11 cellular contexts compared by ENCODE assay signal in the genomic region with DNA sequence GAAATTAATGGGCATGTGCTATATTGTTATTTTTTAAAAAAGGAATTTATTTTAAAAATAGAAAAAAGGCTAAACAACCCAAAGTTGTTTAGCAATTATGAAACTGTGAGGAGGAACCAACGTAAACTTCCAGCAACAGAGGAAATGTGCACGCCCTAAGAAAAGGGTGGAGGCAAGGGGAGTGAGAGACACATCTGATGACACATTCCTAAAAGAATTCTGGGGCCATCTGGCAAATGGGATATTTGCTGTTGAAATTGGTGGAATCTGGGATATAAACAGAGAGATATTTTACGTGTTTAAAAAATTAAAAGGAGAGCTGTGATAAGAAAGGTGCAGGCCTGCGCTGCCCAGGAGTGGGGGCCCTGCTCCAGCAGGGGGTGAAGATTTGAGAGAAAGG. TPM values are rescaled to one million over a fixed set of nuclear protein-coding genes. Genes with fewer than 3 reads are reported as not detected.
DNase-seq lines count a peak whose midpoint lies in the region; ATAC-seq, FAIRE-seq and TF ChIP-seq lines count a peak whose summit lies in the region.
"Had no signal": no experiment of that assay in that cellular context is flagged by ENCODE, and none has a peak within 500 bp of the region (broad histone marks: within the 10 kb centered on the region; RNA-seq: fewer than 3 reads in every experiment).

No MANE protein-coding gene starts in this region.

- H3K79me1 ChIP-seq in mesendoderm (ENCODE audit: low read length) = no peaks in the 10 kb centered on the region

- no peak for TF ChIP-seq EP300 in A549 (IDR thresholded peaks at IDR 0.05)

- FAIRE-seq in A549 (lab: Jason Lieb, UNC) = no peak

- H3K18ac ChIP-seq in mesendoderm (ENCODE audit: low read length) = no peak overlapping the region

- H3K4me1 ChIP-seq in A549 (peaks cover 27% of the 10 kb centered on the region), mesendoderm (ENCODE audit: control insufficient read depth, low read depth, low read length) (no peaks in the 10 kb centered on the region)
- H3K4me1 ChIP-seq: BE2C had no signal

- 26% methylated on average over 4 of the region's 4 CpGs for WGBS in A549 (ENCODE audit: missing lambda C conversion rate)
- no CpG with 5 or more reads among the region's 4 CpGs for WGBS in mesendoderm (ENCODE audit: extremely low coverage, insufficient coverage, low lambda C conversion rate)

- no peak overlapping the region for H2BK120ac ChIP-seq in mesendoderm (ENCODE audit: low read depth, low read length)

- no peak overlapping the region for H3K56ac ChIP-seq in mesendoderm (ENCODE audit: low read length)

- H3K27me3 Mint-ChIP-seq in glutamatergic neuron (ENCODE audit: unreplicated experiment) = peaks cover 2% of the 10 kb centered on the region
- H3K27me3 Mint-ChIP-seq: type B pancreatic cell had no signal

- H3K4ac ChIP-seq in mesendoderm (ENCODE audit: low read depth, low read length) = no peak overlapping the region

- H2AK5ac ChIP-seq in mesendoderm (ENCODE audit: low read length) = no peak overlapping the region

- no peak overlapping the region for H3K23ac ChIP-seq in mesendoderm (ENCODE audit: low read length)

- no peaks in the 10 kb centered on the region for H3K9me3 ChIP-seq in A549
- H3K9me3 ChIP-seq: BE2C had no signal

- no peak overlapping the region for H3K9ac ChIP-seq in mesendoderm (ENCODE audit: low read length)

- no peak overlapping the region for H4K5ac ChIP-seq in mesendoderm (ENCODE audit: low read length)

- H3K36me3 ChIP-seq in mesendoderm (ENCODE audit: control insufficient read depth, insufficient read depth, low read length) = peaks cover 9% of the 10 kb centered on the region

- no peak for TF ChIP-seq POLR2A in A549 (IDR thresholded peaks at IDR 0.05; ENCODE audit: low read length)

- no peak for TF ChIP-seq RAD21 in A549 (conservative IDR thresholded peaks at IDR 0.05 in 1 of 2, IDR thresholded peaks at IDR 0.05 in 1 of 2)

- H3K4me2 ChIP-seq in A549 = peak overlapping the region; percentile 74
- no peak overlapping the region for H3K4me2 ChIP-seq in mesendoderm (ENCODE audit: low read length)

- ATAC-seq in A549 (peak; percentile 65 to 71; a peak in 5 of 6 replicates), HG03045 (IDR thresholded peaks at IDR 0.05; ENCODE audit: unreplicated experiment) (no peak), GM21526 (IDR thresholded peaks at IDR 0.05; ENCODE audit: low FRiP score, unreplicated experiment) (no peak)

- TF ChIP-seq CTCF in A549 (IDR thresholded peaks at IDR 0.05) (no peak), glutamatergic neuron (IDR thresholded peaks at IDR 0.05; ENCODE audit: partially characterized antibody, unreplicated experiment) (no peak)

- no peak overlapping the region for H4K8ac ChIP-seq in mesendoderm (ENCODE audit: low read depth, low read length)

- no peaks in the 10 kb centered on the region for H3K9me3 Mint-ChIP-seq in glutamatergic neuron (ENCODE audit: unreplicated experiment)

- POLR2A ChIA-PET in A549 (lab: Yijun Ruan, JAX) = no interaction called here

- CTCF ChIA-PET in A549 (lab: Yijun Ruan, JAX) = interaction anchor here (0.8 kb wide), 1 partner anchor 61 kb away, joined by 4 read pairs; no protein-coding TSS in a partner anchor

- peak; percentile 33 to 46 for DNase-seq in A549 (ENCODE audit: low read depth in 1 of 2, low spot score in 1 of 2)
- DNase-seq in M059J (ENCODE audit: low read depth) = peak; percentile 85
- peak; percentile 85 for DNase-seq in dedifferentiated amniotic fluid mesenchymal stem cell (ENCODE audit: extremely low spot score)
- peak; percentile 44 for DNase-seq in mesendoderm
- DNase-seq in GM19240 (ENCODE audit: insufficient read length, low spot score) = no peak
- no peak for DNase-seq in glutamatergic neuron
- DNase-seq: activated CD8-positive, alpha-beta memory T cell treated with anti-CD3 and anti-CD28 coated beads for 24 hours; BE2C had no signal

- no peak overlapping the region for H2BK5ac ChIP-seq in mesendoderm (ENCODE audit: low read length)

- H3K36me3 Mint-ChIP-seq in glutamatergic neuron (ENCODE audit: unreplicated experiment) = no peaks in the 10 kb centered on the region

- no peak overlapping the region for H3K4me3 ChIP-seq in A549
- no peak overlapping the region for H3K4me3 ChIP-seq in mesendoderm (ENCODE audit: low read length)

- H3K27me3 ChIP-seq in mesendoderm (ENCODE audit: insufficient read depth, low read length, poor library complexity) = no peaks in the 10 kb centered on the region
- H3K27me3 ChIP-seq: BE2C had no signal

- H3K4me3 Mint-ChIP-seq in glutamatergic neuron (ENCODE audit: unreplicated experiment) = no peak overlapping the region
- H3K4me3 Mint-ChIP-seq: type B pancreatic cell had no signal

- no peaks in the 10 kb centered on the region for H3K79me2 ChIP-seq in mesendoderm (ENCODE audit: control insufficient read depth, insufficient read depth, low read length)

- H3K4me1 Mint-ChIP-seq in glutamatergic neuron (ENCODE audit: low read depth, unreplicated experiment) = peaks cover 2% of the 10 kb centered on the region

- H3K27ac ChIP-seq in A549 (peak overlapping the region; percentile 77 to 93), mesendoderm (ENCODE audit: low read depth, low read length) (no peak overlapping the region)

- no peak overlapping the region for H3K27ac Mint-ChIP-seq in glutamatergic neuron (ENCODE audit: unreplicated experiment)
- H3K27ac Mint-ChIP-seq: type B pancreatic cell had no signal

- no peak overlapping the region for H2BK15ac ChIP-seq in mesendoderm (replicated peaks; ENCODE audit: low read depth)

TF ChIP-seq in A549, 52 proteins besides CTCF, POLR2A, EP300 and RAD21:
- TF ChIP-seq, protein P1, sequence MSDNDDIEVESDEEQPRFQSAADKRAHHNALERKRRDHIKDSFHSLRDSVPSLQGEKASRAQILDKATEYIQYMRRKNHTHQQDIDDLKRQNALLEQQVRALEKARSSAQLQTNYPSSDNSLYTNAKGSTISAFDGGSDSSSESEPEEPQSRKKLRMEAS (IDR thresholded peaks at IDR 0.05) = peak; percentile 36; the same call in 1 of the 2 replicates
- TF ChIP-seq HDAC2 (IDR thresholded peaks at IDR 0.05) = no peak
- TF ChIP-seq GATA3 (IDR thresholded peaks at IDR 0.05; ENCODE audit: borderline replicate concordance) = 0 out of 2 replicates have a peak, but pooled peaks have one; percentile 17

RNA-seq across cellular contexts. Expression of a gene that starts 50.8 kb away (rescaled TPM):
- polyA plus RNA-seq in A549 (2011; rRNA removed) = 8.8 and 10.2 TPM in 2 replicates
- 2.1 and 2.5 TPM in 2 replicates for polyA plus RNA-seq in A549 (2012; cell fraction: cytosol; rRNA removed)
- 4.8 and 6.9 TPM in 2 replicates for polyA plus RNA-seq in A549 (2012; cell fraction: nucleus; rRNA removed)
- 4.8 to 5.5 TPM (median 4.8 TPM) in 3 replicates for polyA plus RNA-seq in A549 (2017; fragmentation: RNase III; extraction: RNeasy Plus Mini Kit Qiagen cat#74134 plus additional on column Dnase treatment)
- 3.7 and 4.3 TPM in 2 replicates for polyA minus RNA-seq in A549 (2011; rRNA and poly(A)+ RNA removed)
- total RNA-seq in M059J (2014; rRNA removed; shearing (Covaris generic)) = 0.20 TPM in 1 of 2 replicates, not detected in the other
- polyA plus RNA-seq in mesendoderm (2013, experiment 1 of 2) = 0.13 TPM
- 0.11 TPM for polyA plus RNA-seq in mesendoderm (2013, experiment 2 of 2)
- total RNA-seq in glutamatergic neuron (ENCODE audit: unreplicated experiment) = not detected

Comparison
In these comparisons a context has a peak if more than half of its experiments do, and no peak if none do; other contexts are left out.
1. ATAC-seq: peak in A549 (2 of 2); none in HG03045 (single experiment) and GM21526 (single experiment).
2. DNase-seq: peak in A549 (2 of 2), M059J (single experiment), dedifferentiated amniotic fluid mesenchymal stem cell (single experiment) and mesendoderm (single experiment); none in GM19240 (single experiment) and glutamatergic neuron (single experiment).